ENCODE assay signal across 8 cellular contexts in the genomic region with DNA sequence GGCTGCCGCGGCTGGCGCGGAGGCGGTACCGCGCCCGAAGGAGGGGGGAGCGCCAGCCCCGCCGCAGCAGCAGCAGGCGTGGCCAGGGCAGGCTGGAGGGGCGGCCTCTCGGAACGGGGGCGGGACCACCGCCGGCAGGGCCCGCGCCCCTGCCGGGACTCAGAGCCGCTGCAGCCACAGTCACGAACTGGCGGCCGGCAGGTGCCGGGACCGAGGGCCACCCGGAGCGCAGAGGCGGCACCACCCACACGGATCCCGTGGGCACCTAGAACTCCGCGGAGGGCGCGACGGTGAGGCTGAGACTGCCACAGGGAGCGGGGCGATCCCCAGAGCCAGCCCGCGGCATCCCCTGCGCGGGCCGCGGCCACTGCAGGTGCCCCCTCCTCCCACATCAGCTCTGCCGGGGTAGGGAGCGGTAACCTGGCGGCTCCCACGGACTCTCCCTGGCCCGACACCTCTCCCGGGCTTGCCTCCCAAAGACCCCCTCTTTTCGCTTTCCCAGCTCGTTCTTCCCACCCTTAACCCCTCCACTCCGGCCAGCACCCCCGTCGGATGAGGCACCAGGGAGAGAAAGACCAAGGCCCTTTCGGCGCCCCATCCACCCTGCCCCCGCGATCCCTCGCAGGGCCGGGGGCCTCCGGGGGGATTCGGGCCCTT. TPM values are rescaled to one million over a fixed set of nuclear protein-coding genes. Genes with fewer than 3 reads are reported as not detected.
A peak's percentile ranks its signal among the peaks of the same experiment; 100 is the strongest.
DNase-seq lines count a peak whose midpoint lies in the region; ATAC-seq and TF ChIP-seq lines count a peak whose summit lies in the region.

TSS of gene VWA5B2 (plus strand) at position 162 of the 657 bp plus-strand sequence. CDS start 944 bp downstream, outside the sequence.

- peaks cover 2% of the 10 kb centered on the region for H3K79me1 ChIP-seq in neuronal stem cell (ENCODE audit: low read depth, low read length)

- no peaks in the 10 kb centered on the region for H3K9me2 ChIP-seq in OCI-LY7 (ENCODE audit: insufficient read depth, low read length)

- peak within 1 kb of the TSS; percentile 89 for H3K18ac ChIP-seq in neuronal stem cell (ENCODE audit: low read length)

- H3K14ac ChIP-seq in neuronal stem cell (ENCODE audit: low read length): peak within 1 kb of the TSS; percentile 82

- DNase-seq in OCI-LY7 (ENCODE audit: low spot score) (peak; percentile 35), foreskin fibroblast (peak; percentile 34 to 78), neuronal stem cell (ENCODE audit: low spot score) (peak; percentile 71), testis (peak; percentile 77)
- peak; percentile 54 for DNase-seq in activated T-helper 1 cell treated with anti-CD3 and anti-CD28 coated beads, Interleukin-12 subunit alpha, Interleukin-12 subunit beta, Interleukin-2, Interleukin-4 antibody, amounts not matched to agents 30 ng/mL and 10 ng/mL and 1 ng/mL, durations not matched to agents 14 hours and 24 hours and 36 hours (ENCODE audit: low spot score)

- H3K27me3 ChIP-seq in BLaER1 (peaks cover 52% of the 10 kb centered on the region), neuronal stem cell (ENCODE audit: control insufficient read depth in 3 of 3, insufficient read depth in 3 of 3, low read depth in 1 of 3, low read length in 3 of 3) (peaks cover 31 to 90% (median 56%) of the 10 kb centered on the region in 3 experiments), testis (no peaks in the 10 kb centered on the region)

- no peak within 1 kb of the TSS for H2BK120ac ChIP-seq in neuronal stem cell (ENCODE audit: low read depth, low read length)

- H3K9me3 Mint-ChIP-seq in activated T-helper 1 cell treated with anti-CD3 and anti-CD28 coated beads, Interleukin-12 subunit alpha, Interleukin-12 subunit beta, Interleukin-2, Interleukin-4 antibody, amounts not matched to agents 30 ng/mL and 10 ng/mL and 1 ng/mL, durations not matched to agents 14 hours and 24 hours and 36 hours: no peaks in the 10 kb centered on the region

- no peak within 1 kb of the TSS for H2BK12ac ChIP-seq in neuronal stem cell (ENCODE audit: low read length)

- no peaks in the 10 kb centered on the region for H3K9me3 ChIP-seq in BLaER1
- H3K9me3 ChIP-seq in OCI-LY7 (ENCODE audit: low read length): no peaks in the 10 kb centered on the region
- peaks cover 0 to 2% of the 10 kb centered on the region in 2 donors for H3K9me3 ChIP-seq in neuronal stem cell (replicated peaks in 1 of 2; ENCODE audit: control insufficient read depth in 2 of 2, insufficient read depth in 1 of 2, low read depth in 1 of 2, low read length in 2 of 2)
- H3K9me3 ChIP-seq in testis: no peaks in the 10 kb centered on the region

- TF ChIP-seq POLR2A in testis (IDR thresholded peaks at IDR 0.05): no peak

- no peaks in the 10 kb centered on the region for H3K36me3 ChIP-seq in BLaER1
- no peaks in the 10 kb centered on the region for H3K36me3 ChIP-seq in OCI-LY7 (ENCODE audit: insufficient read depth, low read length)
- H3K36me3 ChIP-seq in neuronal stem cell (replicated peaks in 1 of 2; ENCODE audit: control insufficient read depth in 2 of 2, insufficient read depth in 2 of 2, low read length in 2 of 2): no peaks in the 10 kb centered on the region
- H3K36me3 ChIP-seq in testis (ENCODE audit: low read depth, missing control alignments): no peaks in the 10 kb centered on the region

- peak within 1 kb of the TSS; percentile 81 for H2BK15ac ChIP-seq in neuronal stem cell (ENCODE audit: low read length)

- H2AFZ ChIP-seq in OCI-LY7 (ENCODE audit: low read length): no peak within 1 kb of the TSS
- peak within 1 kb of the TSS; percentile 97 for H2AFZ ChIP-seq in neuronal stem cell (ENCODE audit: low read length)

- BruUV-seq in OCI-LY7 (replicated peaks; lab: Mats Ljungman, UMichigan): no TSS peak

- TF ChIP-seq CTCF in OCI-LY7 (conservative IDR thresholded peaks at IDR 0.05; ENCODE audit: low read length) (no peak), foreskin fibroblast (IDR thresholded peaks at IDR 0.05; ENCODE audit: low read depth, low read length) (no peak), testis (IDR thresholded peaks at IDR 0.05) (peak in 1 of 3 experiments; percentile 37)

- H3K4me3 ChIP-seq in BLaER1 (peak within 1 kb of the TSS; percentile 80), OCI-LY7 (ENCODE audit: low read depth, low read length, poor library complexity, severe bottlenecking) (peak within 1 kb of the TSS; percentile 9), foreskin fibroblast (ENCODE audit: low read depth in 1 of 2, low read length in 2 of 2) (peak within 1 kb of the TSS; percentile 32 to 36), neuronal stem cell (ENCODE audit: low read length in 2 of 2) (peak within 1 kb of the TSS; percentile 46 to 78), testis (peak within 1 kb of the TSS; percentile 49 to 57)

- H4K8ac ChIP-seq in neuronal stem cell (ENCODE audit: low read depth, low read length): peak within 1 kb of the TSS; percentile 82

- no CpG with 5 or more reads among the region's 64 CpGs for WGBS in neuronal stem cell (ENCODE audit: extremely low coverage in 2 of 2, insufficient read length in 2 of 2, insufficient replicate concordance in 1 of 2), 2 donors
- WGBS in testis, 2 donors: 0 to 1% methylated on average over 2 to 21 of the region's 64 CpGs

- H3K79me2 ChIP-seq in OCI-LY7 (ENCODE audit: insufficient read depth, low read depth, low read length): no peaks in the 10 kb centered on the region

- H2BK5ac ChIP-seq in neuronal stem cell (ENCODE audit: low read length): no peak within 1 kb of the TSS

- H3K27ac ChIP-seq in BLaER1 (no peak within 1 kb of the TSS), OCI-LY7 (ENCODE audit: low read depth, low read length, poor library complexity, severe bottlenecking) (no peak within 1 kb of the TSS), neuronal stem cell (replicated peaks; ENCODE audit: low read length) (no peak within 1 kb of the TSS), testis (no peak within 1 kb of the TSS)

- H2AK5ac ChIP-seq in neuronal stem cell (ENCODE audit: low read depth, low read length): peak within 1 kb of the TSS; percentile 75

- H3K23ac ChIP-seq in neuronal stem cell (ENCODE audit: low read depth, low read length, poor library complexity): peak within 1 kb of the TSS; percentile 73

- H3K27me3 Mint-ChIP-seq in activated T-helper 1 cell treated with anti-CD3 and anti-CD28 coated beads, Interleukin-12 subunit alpha, Interleukin-12 subunit beta, Interleukin-2, Interleukin-4 antibody, amounts not matched to agents 30 ng/mL and 10 ng/mL and 1 ng/mL, durations not matched to agents 14 hours and 24 hours and 36 hours (ENCODE audit: insufficient read depth): peaks cover 52% of the 10 kb centered on the region

- H4K91ac ChIP-seq in neuronal stem cell (ENCODE audit: low read depth, low read length, poor library complexity): no peak within 1 kb of the TSS

- H3K36me3 Mint-ChIP-seq in activated T-helper 1 cell treated with anti-CD3 and anti-CD28 coated beads, Interleukin-12 subunit alpha, Interleukin-12 subunit beta, Interleukin-2, Interleukin-4 antibody, amounts not matched to agents 30 ng/mL and 10 ng/mL and 1 ng/mL, durations not matched to agents 14 hours and 24 hours and 36 hours (ENCODE audit: low read depth): no peaks in the 10 kb centered on the region

- H3K9ac ChIP-seq in BLaER1 (peak within 1 kb of the TSS; percentile 63), neuronal stem cell (ENCODE audit: low read depth, low read length, poor library complexity) (peak within 1 kb of the TSS; percentile 70)

- CTCF ChIA-PET in OCI-LY7 (lab: Charles Lee; ENCODE audit: unreplicated experiment): no interaction called here

- H3K4me1 Mint-ChIP-seq in activated T-helper 1 cell treated with anti-CD3 and anti-CD28 coated beads, Interleukin-12 subunit alpha, Interleukin-12 subunit beta, Interleukin-2, Interleukin-4 antibody, amounts not matched to agents 30 ng/mL and 10 ng/mL and 1 ng/mL, durations not matched to agents 14 hours and 24 hours and 36 hours (ENCODE audit: low read depth): peaks cover 14% of the 10 kb centered on the region

- POLR2A ChIA-PET in OCI-LY7 (lab: Charles Lee): interaction anchor here (0.5 kb wide), 1 partner anchor 22 kb away, joined by 3 read pairs; no protein-coding TSS in a partner anchor

- peak within 1 kb of the TSS; percentile 49 for H3K4me3 Mint-ChIP-seq in activated T-helper 1 cell treated with anti-CD3 and anti-CD28 coated beads, Interleukin-12 subunit alpha, Interleukin-12 subunit beta, Interleukin-2, Interleukin-4 antibody, amounts not matched to agents 30 ng/mL and 10 ng/mL and 1 ng/mL, durations not matched to agents 14 hours and 24 hours and 36 hours

- H4K20me1 ChIP-seq in BLaER1: peaks cover 34% of the 10 kb centered on the region
- H4K20me1 ChIP-seq in OCI-LY7 (ENCODE audit: insufficient read depth, low read length): no peaks in the 10 kb centered on the region

- intact Hi-C loops in OCI-LY7 (cut with micrococcal nuclease; ENCODE audit: unreplicated experiment) (no loop called here), testis (cut with DNase I; ENCODE audit: low total_unique reads) (loop anchor here (10.0 kb wide), 1 partner anchor 85 kb away; no protein-coding TSS in a partner anchor)
- intact Hi-C loops in activated T-helper 1 cell treated with anti-CD3 and anti-CD28 coated beads, Interleukin-12 subunit alpha, Interleukin-12 subunit beta, Interleukin-2, Interleukin-4 antibody, amounts not matched to agents 30 ng/mL and 10 ng/mL and 1 ng/mL, durations not matched to agents 14 hours and 24 hours and 36 hours (cut with micrococcal nuclease): loop anchor here (5.0 kb wide), 1 partner anchor 33 kb away; the partner anchor contains the start of gene CAMK2N2

- ATAC-seq in GM19397 (IDR thresholded peaks at IDR 0.05; ENCODE audit: unreplicated experiment) (peak; percentile 72), HG03571 (IDR thresholded peaks at IDR 0.05; ENCODE audit: unreplicated experiment) (peak; percentile 57)

- H3K4ac ChIP-seq in neuronal stem cell (ENCODE audit: low read length): no peak within 1 kb of the TSS

- H3K4me2 ChIP-seq in BLaER1 (peak within 1 kb of the TSS; percentile 100), OCI-LY7 (ENCODE audit: low read length) (peak within 1 kb of the TSS; percentile 50; the same call in 1 of the 2 replicates), neuronal stem cell (ENCODE audit: insufficient read depth, low read length, poor library complexity, severe bottlenecking) (peak within 1 kb of the TSS; percentile 80)

- no peak within 1 kb of the TSS for H3K27ac Mint-ChIP-seq in activated T-helper 1 cell treated with anti-CD3 and anti-CD28 coated beads, Interleukin-12 subunit alpha, Interleukin-12 subunit beta, Interleukin-2, Interleukin-4 antibody, amounts not matched to agents 30 ng/mL and 10 ng/mL and 1 ng/mL, durations not matched to agents 14 hours and 24 hours and 36 hours

- peaks cover 52% of the 10 kb centered on the region for H3K4me1 ChIP-seq in BLaER1
- H3K4me1 ChIP-seq in OCI-LY7 (ENCODE audit: insufficient read depth, low read length, poor library complexity, severe bottlenecking): peaks cover 7% of the 10 kb centered on the region
- H3K4me1 ChIP-seq in neuronal stem cell (ENCODE audit: control insufficient read depth in 2 of 2, insufficient read depth in 1 of 2, low read depth in 1 of 2, low read length in 2 of 2): peaks cover 4 to 6% of the 10 kb centered on the region in 2 donors
- H3K4me1 ChIP-seq in testis: peaks cover 7% of the 10 kb centered on the region

RNA-seq across cellular contexts. Expression of gene VWA5B2, which starts in this region (rescaled TPM):
- not detected in 2 replicates for total RNA-seq in OCI-LY7 (2014; rRNA removed; shearing (Covaris generic))
- total RNA-seq in OCI-LY7 (2022) (not detected in 2 replicates), testis (10 to 100 TPM; 13.8 to 17.6 TPM)
- total RNA-seq in activated T-helper 1 cell treated with anti-CD3 and anti-CD28 coated beads, Interleukin-12 subunit alpha, Interleukin-12 subunit beta, Interleukin-2, Interleukin-4 antibody, amounts not matched to agents 30 ng/mL and 10 ng/mL and 1 ng/mL, durations not matched to agents 14 hours and 24 hours and 36 hours: not detected in 2 replicates
- 0.13 TPM for polyA plus RNA-seq in neuronal stem cell (2013, experiment 1 of 2)
- polyA plus RNA-seq in neuronal stem cell (2013, experiment 2 of 2): 0.21 TPM
- 2.5 TPM for polyA plus RNA-seq in testis (ENCODE audit: insufficient read depth, low read depth, low replicate concordance)

Comparison
In these comparisons a context has a peak if more than half of its experiments do, and no peak if none do; other contexts are left out.
1. RNA of gene VWA5B2 (total RNA-seq): 13.8 to 17.6 TPM in testis; not detected in OCI-LY7 and not detected in activated T-helper 1 cell treated with anti-CD3 and anti-CD28 coated beads, Interleukin-12 subunit alpha, Interleukin-12 subunit beta, Interleukin-2, Interleukin-4 antibody, amounts not matched to agents 30 ng/mL and 10 ng/mL and 1 ng/mL, durations not matched to agents 14 hours and 24 hours and 36 hours; every median in the first group is over 10 times any median in the second.
2. Peak in DNase-seq, H3K4me3 ChIP-seq and H3K4me2 ChIP-seq in OCI-LY7; RNA of the gene not detected or under 1 TPM.
3. Peak in DNase-seq in activated T-helper 1 cell treated with anti-CD3 and anti-CD28 coated beads, Interleukin-12 subunit alpha, Interleukin-12 subunit beta, Interleukin-2, Interleukin-4 antibody, amounts not matched to agents 30 ng/mL and 10 ng/mL and 1 ng/mL, durations not matched to agents 14 hours and 24 hours and 36 hours; RNA of the gene not detected or under 1 TPM.
4. H3K4me2 ChIP-seq: peak in every context shown above with its lines; median percentile 100 in BLaER1; 80 in neuronal stem cell; 50 in OCI-LY7.
5. H3K4me3 ChIP-seq: peak in every context shown above with its lines; median percentile 80 in BLaER1; 62 in neuronal stem cell; 53 in testis; 34 in foreskin fibroblast; 9 in OCI-LY7.
6. Peak in every context shown above with its lines, with median percentiles within 50 percentile points of each other: DNase-seq.